In genomic region chr6:111871725-111872520, GRCh38 we compare ENCODE assay signal across 9 cellular contexts. TPM values are rescaled to one million over a fixed set of nuclear protein-coding genes. Genes with fewer than 3 reads are reported as not detected.
DNase-seq lines count a peak whose midpoint lies in the region; FAIRE-seq and TF ChIP-seq lines count a peak whose summit lies in the region.
"Had no signal": no experiment of that assay in that cellular context is flagged by ENCODE, and none has a peak within 500 bp of the region (broad histone marks: within the 10 kb centered on the region; RNA-seq: fewer than 3 reads in every experiment).

No MANE protein-coding gene starts in this region.

- in situ Hi-C loops in KBM-7 (cut with MboI; ENCODE audit: low pct_unique_long_range_greater_than_20kb, low sequenced_read_pairs) = no loop called here

- no peak for FAIRE-seq in urothelium cell line (lab: Jason Lieb, UNC)
- FAIRE-seq: A204.1 had no signal

- H3K4me1 ChIP-seq in esophagus squamous epithelium (peaks cover 10 to 54% (median 11%) of the 10 kb centered on the region in 3 donors), mucosa of rectum (ENCODE audit: control insufficient read depth in 2 of 2, insufficient read depth in 2 of 2, low read length in 2 of 2) (peaks cover 4 to 10% of the 10 kb centered on the region in 2 donors)

- H3K27ac ChIP-seq in esophagus squamous epithelium = peak overlapping the region; percentile 76 to 95 (median 86)
- peak overlapping the region; percentile 54 to 76 for H3K27ac ChIP-seq in mucosa of rectum (ENCODE audit: low read depth in 2 of 2, low read length in 2 of 2)

- intact Hi-C loops in esophagus squamous epithelium (cut with DNase I) = loop anchor here (10.0 kb wide), 1 partner anchor 123 kb away; no protein-coding TSS in a partner anchor

- H3K27me3 ChIP-seq in esophagus squamous epithelium (peaks cover 0 to 42% (median 0%) of the 10 kb centered on the region in 4 donors), mucosa of rectum (ENCODE audit: control insufficient read depth in 2 of 2, insufficient read depth in 2 of 2, low read length in 2 of 2) (peaks cover 14 to 21% of the 10 kb centered on the region in 2 donors)

- peak overlapping the region; percentile 56 to 63 for H3K9ac ChIP-seq in mucosa of rectum (ENCODE audit: low read depth in 1 of 2, low read length in 2 of 2)

- H3K9me3 ChIP-seq in esophagus squamous epithelium (no peaks in the 10 kb centered on the region), mucosa of rectum (ENCODE audit: control insufficient read depth in 2 of 2, low read length in 2 of 2) (no peaks in the 10 kb centered on the region)

- H3K4me3 ChIP-seq in esophagus squamous epithelium (peak overlapping the region; percentile 49 to 86 (median 66)), mucosa of rectum (ENCODE audit: low read length in 2 of 2) (peak overlapping the region; percentile 70 to 88)

- H3K36me3 ChIP-seq in esophagus squamous epithelium (no peaks in the 10 kb centered on the region), mucosa of rectum (ENCODE audit: control insufficient read depth in 2 of 2, insufficient read depth in 2 of 2, low read length in 2 of 2) (no peaks in the 10 kb centered on the region)

- no peak for TF ChIP-seq POLR2A in esophagus squamous epithelium (IDR thresholded peaks at IDR 0.05)

- 13 to 16% methylated on average over 17 to 18 of the region's 18 CpGs for WGBS in esophagus squamous epithelium, 2 donors

- TF ChIP-seq CTCF in esophagus squamous epithelium (IDR thresholded peaks at IDR 0.05) = peak in 1 of 6 experiments; percentile 2

- peak; percentile 45 for DNase-seq in DMS153 treated with DMSO at 0.1 percent for 48 hours (lab: John Stamatoyannopoulos, UW; ENCODE audit: unreplicated experiment)
- DNase-seq in DMS153 (lab: John Stamatoyannopoulos, UW) = no peak
- DNase-seq in KBM-7 = peak; percentile 15
- peak; percentile 19 to 25 for DNase-seq in activated CD4-positive, alpha-beta T cell treated with anti-CD3 and anti-CD28 coated beads, Interleukin-2, amount 50 U/mL, for 4 hours
- DNase-seq in esophagus squamous epithelium (lab: John Stamatoyannopoulos, UW) = no peak
- peak; percentile 26 for DNase-seq in urothelium cell line (ENCODE audit: low spot score)
- no peak for DNase-seq in OCI-M2 (lab: John Stamatoyannopoulos, UW; ENCODE audit: unreplicated experiment)

RNA-seq across cellular contexts. Expression of gene FYN, which starts 1.3 kb away (rescaled TPM):
- 10 to 100 TPM; 11.8 to 54.6 (median 21.4) TPM for total RNA-seq in esophagus squamous epithelium

Comparison
In these comparisons a context has a peak if more than half of its experiments do, and no peak if none do; other contexts are left out.
1. DNase-seq: peak in DMS153 treated with DMSO at 0.1 percent for 48 hours (single experiment), KBM-7 (single experiment), activated CD4-positive, alpha-beta T cell treated with anti-CD3 and anti-CD28 coated beads, Interleukin-2, amount 50 U/mL, for 4 hours (2 of 2) and urothelium cell line (single experiment); none in DMS153 (single experiment), esophagus squamous epithelium (single experiment) and OCI-M2 (single experiment).